In the genomic region with DNA sequence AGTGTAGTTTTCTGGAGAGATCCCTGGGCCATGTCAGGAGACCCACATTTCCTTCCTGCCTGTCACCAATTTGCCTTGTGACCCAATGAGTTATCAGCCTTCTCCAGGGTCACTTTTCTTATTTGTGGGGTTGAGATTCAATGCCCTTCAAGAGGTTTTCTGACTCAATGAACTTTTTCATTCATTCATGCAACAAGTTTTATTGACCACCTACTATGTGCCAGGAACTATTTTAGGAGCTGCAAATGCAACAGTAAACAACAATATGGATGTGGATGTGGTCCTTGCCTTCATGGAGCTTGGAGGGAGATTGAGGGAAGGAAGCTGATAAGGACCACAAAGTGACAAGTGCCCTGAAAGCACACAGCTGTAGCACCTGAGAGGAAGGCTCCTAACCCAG, we compare ENCODE assay signal across 1 cellular context.
TF ChIP-seq lines count a peak whose summit lies in the region.

No MANE protein-coding gene starts in this region.

TF ChIP-seq in HepG2, 621 proteins besides CTCF, POLR2A, EP300 and RAD21 (continued from another document):
- TF ChIP-seq, protein P1, sequence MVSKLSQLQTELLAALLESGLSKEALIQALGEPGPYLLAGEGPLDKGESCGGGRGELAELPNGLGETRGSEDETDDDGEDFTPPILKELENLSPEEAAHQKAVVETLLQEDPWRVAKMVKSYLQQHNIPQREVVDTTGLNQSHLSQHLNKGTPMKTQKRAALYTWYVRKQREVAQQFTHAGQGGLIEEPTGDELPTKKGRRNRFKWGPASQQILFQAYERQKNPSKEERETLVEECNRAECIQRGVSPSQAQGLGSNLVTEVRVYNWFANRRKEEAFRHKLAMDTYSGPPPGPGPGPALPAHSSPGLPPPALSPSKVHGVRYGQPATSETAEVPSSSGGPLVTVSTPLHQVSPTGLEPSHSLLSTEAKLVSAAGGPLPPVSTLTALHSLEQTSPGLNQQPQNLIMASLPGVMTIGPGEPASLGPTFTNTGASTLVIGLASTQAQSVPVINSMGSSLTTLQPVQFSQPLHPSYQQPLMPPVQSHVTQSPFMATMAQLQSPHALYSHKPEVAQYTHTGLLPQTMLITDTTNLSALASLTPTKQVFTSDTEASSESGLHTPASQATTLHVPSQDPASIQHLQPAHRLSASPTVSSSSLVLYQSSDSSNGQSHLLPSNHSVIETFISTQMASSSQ (IDR thresholded peaks at IDR 0.05; ENCODE audit: low read depth) = no peak
- TF ChIP-seq, protein P1 (CRISPR knock-in tag; IDR thresholded peaks at IDR 0.05; ENCODE audit: borderline replicate concordance) = no peak
- TF ChIP-seq SP4 (CRISPR knock-in tag; IDR thresholded peaks at IDR 0.05) (no peak), PTBP1 (IDR thresholded peaks at IDR 0.05; ENCODE audit: low read depth, low read length, poor library complexity, severe bottlenecking) (no peak)
